Comparison of ENCODE assay signal across 10 cellular contexts in the genomic region with DNA sequence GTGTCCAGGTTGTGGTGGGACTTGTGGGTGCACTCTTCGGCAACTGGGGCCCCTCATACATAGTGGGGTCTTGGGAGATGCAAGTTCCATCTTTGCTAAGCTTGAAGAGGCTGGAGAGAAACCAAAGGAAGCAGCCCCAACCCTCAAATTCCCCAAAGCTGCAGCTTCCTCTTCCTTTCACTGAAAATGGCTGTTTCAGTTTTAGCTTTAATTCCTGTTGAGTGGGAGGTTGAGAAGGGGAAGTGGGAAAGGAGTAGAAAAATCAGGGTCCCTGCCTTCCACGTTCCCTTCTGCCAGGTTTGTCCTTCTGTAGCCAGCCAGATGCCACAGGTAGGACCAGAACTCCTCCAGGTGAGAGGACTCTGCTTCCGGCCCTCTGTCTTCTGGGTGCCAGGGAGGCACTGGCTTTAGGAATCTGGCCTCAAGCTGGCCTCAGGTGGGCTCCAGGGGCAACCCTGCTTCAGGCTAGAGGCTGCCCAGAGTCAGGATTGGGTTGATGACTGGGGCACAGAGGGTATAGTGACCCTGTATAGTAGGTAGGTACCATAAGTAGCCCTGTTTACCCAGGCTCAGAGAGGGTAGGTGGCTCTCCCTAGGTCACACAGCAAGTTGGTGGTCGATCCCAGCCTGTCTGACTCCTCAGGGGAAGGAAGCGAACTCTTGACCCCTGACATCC. TPM values are rescaled to one million over a fixed set of nuclear protein-coding genes. Genes with fewer than 3 reads are reported as not detected.
DNase-seq lines count a peak whose midpoint lies in the region; ATAC-seq and TF ChIP-seq lines count a peak whose summit lies in the region.
"Had no signal": no experiment of that assay in that cellular context is flagged by ENCODE, and none has a peak within 500 bp of the region (broad histone marks: within the 10 kb centered on the region; RNA-seq: fewer than 3 reads in every experiment).

No MANE protein-coding gene starts in this region.

- H3K9me3 ChIP-seq in DOHH2 (ENCODE audit: control insufficient read depth, insufficient read depth, low read length) (no peaks in the 10 kb centered on the region), ascending aorta (no peaks in the 10 kb centered on the region)

- no peaks in the 10 kb centered on the region for H4K20me1 ChIP-seq in DOHH2 (ENCODE audit: control insufficient read depth, insufficient read depth, low read depth, low read length)

- peak overlapping the region in 2 of 4 donors; percentile 67 to 88 for H3K4me3 Mint-ChIP-seq in IgD-negative memory B cell
- H3K4me3 Mint-ChIP-seq in neural crest cell, result no peak overlapping the region

- no peaks in the 10 kb centered on the region for H3F3A ChIP-seq in DOHH2 (ENCODE audit: control insufficient read depth, insufficient read depth)

- H3K36me3 ChIP-seq in DOHH2 (ENCODE audit: control insufficient read depth, low read length), result no peaks in the 10 kb centered on the region
- no peaks in the 10 kb centered on the region for H3K36me3 ChIP-seq in ascending aorta

- no peaks in the 10 kb centered on the region for H3K79me2 ChIP-seq in DOHH2 (ENCODE audit: control insufficient read depth, low read length)

- H3K36me3 Mint-ChIP-seq in IgD-negative memory B cell (no peaks in the 10 kb centered on the region), neural crest cell (ENCODE audit: low read depth) (no peaks in the 10 kb centered on the region)

- DNase-seq in ascending aorta (ENCODE audit: low spot score in 2 of 2) (no peak), neural crest cell (ENCODE audit: low read depth, low spot score) (no peak), NCI-H1417 treated with DMSO at 0.1 percent for 48 hours (lab: John Stamatoyannopoulos, UW) (no peak)
- DNase-seq: effector memory CD4-positive, alpha-beta T cell had no signal

- TF ChIP-seq CTCF in DOHH2 (IDR thresholded peaks at IDR 0.05; ENCODE audit: low read depth, low read length, poor library complexity, severe bottlenecking) (no peak), ascending aorta (IDR thresholded peaks at IDR 0.05) (no peak), neural crest cell (conservative IDR thresholded peaks at IDR 0.05) (no peak)

- peaks cover 23% of the 10 kb centered on the region for H3K4me1 ChIP-seq in DOHH2 (ENCODE audit: control insufficient read depth, low read length)
- peaks cover 0 to 15% of the 10 kb centered on the region in 2 donors for H3K4me1 ChIP-seq in ascending aorta

- peak overlapping the region; percentile 45 for H3K4me2 ChIP-seq in DOHH2 (ENCODE audit: low read length)

- no peak for ATAC-seq in HG03439 (IDR thresholded peaks at IDR 0.05; ENCODE audit: unreplicated experiment)
- no peak for ATAC-seq in GM21786 (IDR thresholded peaks at IDR 0.05; ENCODE audit: unreplicated experiment)
- ATAC-seq in GM21360 (IDR thresholded peaks at IDR 0.05; ENCODE audit: unreplicated experiment), result no peak

- intact Hi-C loops in ascending aorta (cut with DNase I), result loop anchor here (2.0 to 5.0 kb wide), 4 partner anchors 22 to 561 kb away; no protein-coding TSS in a partner anchor

- H3K9me3 Mint-ChIP-seq in IgD-negative memory B cell (no peaks in the 10 kb centered on the region), neural crest cell (no peaks in the 10 kb centered on the region)

- no peaks in the 10 kb centered on the region for H3K9me2 ChIP-seq in DOHH2 (replicated peaks; ENCODE audit: control insufficient read depth, low read length)

- H3K27me3 Mint-ChIP-seq in IgD-negative memory B cell (no peaks in the 10 kb centered on the region), neural crest cell (ENCODE audit: low read depth) (no peaks in the 10 kb centered on the region)

- H3K4me3 ChIP-seq in DOHH2 (ENCODE audit: low read length), result no peak overlapping the region
- no peak overlapping the region for H3K4me3 ChIP-seq in ascending aorta

- H3K4me1 Mint-ChIP-seq in IgD-negative memory B cell (peaks cover 14 to 21% (median 16%) of the 10 kb centered on the region in 3 donors), neural crest cell (peaks cover 26% of the 10 kb centered on the region)

- H3K27me3 ChIP-seq in DOHH2 (ENCODE audit: control insufficient read depth, low read length) (0 out of 2 replicates have a peak, but pooled peaks cover 1% of the 10 kb centered on the region), ascending aorta (no peaks in the 10 kb centered on the region)

- H3K27ac ChIP-seq in DOHH2 (ENCODE audit: low read depth, low read length) (no peak overlapping the region), ascending aorta (peak overlapping the region; percentile 78 to 79)

- H3K27ac Mint-ChIP-seq in IgD-negative memory B cell, result peak overlapping the region; percentile 71 to 97 (median 83)
- peak overlapping the region; percentile 3 for H3K27ac Mint-ChIP-seq in neural crest cell (ENCODE audit: unreplicated experiment)

RNA-seq across cellular contexts. Expression of a gene that starts 16.2 kb away (rescaled TPM):
- not detected for polyA plus RNA-seq in IgD-negative memory B cell
- total RNA-seq in ascending aorta, result 8.8 TPM
- total RNA-seq in neural crest cell, result not detected in 2 replicates
- total RNA-seq: HT1080 had no signal

RNA-seq across cellular contexts. Expression of a gene that starts 19.7 kb away (rescaled TPM):
- polyA plus RNA-seq in IgD-negative memory B cell, result not detected
- total RNA-seq in ascending aorta (193 TPM), neural crest cell (51.3 and 55.7 TPM in 2 replicates)
